Comparison of ENCODE assay signal across 10 cellular contexts in genomic region chr21:43609501-43610340, GRCh38. TPM values are rescaled to one million over a fixed set of nuclear protein-coding genes. Genes with fewer than 3 reads are reported as not detected.
DNase-seq lines count a peak whose midpoint lies in the region; ATAC-seq and TF ChIP-seq lines count a peak whose summit lies in the region.
"Had no signal": no experiment of that assay in that cellular context is flagged by ENCODE, and none has a peak within 500 bp of the region (broad histone marks: within the 10 kb centered on the region; RNA-seq: fewer than 3 reads in every experiment).

No MANE protein-coding gene starts in this region.

- peaks cover 12% of the 10 kb centered on the region for H3K4me1 Mint-ChIP-seq in CD14-positive monocyte

- intact Hi-C loops in HCT116 (cut with micrococcal nuclease) = no loop called here
- intact Hi-C loops in prostate gland (cut with DNase I) = no loop called here
- intact Hi-C loops in vagina (cut with DNase I) = no loop called here
- intact Hi-C loops in CD14-positive monocyte (cut with micrococcal nuclease) = no loop called here

- POLR2A ChIA-PET in HCT116 (lab: Charles Lee) = no interaction called here

- no peaks in the 10 kb centered on the region for H3K9me2 ChIP-seq in HCT116 (ENCODE audit: insufficient read depth)

- TF ChIP-seq POLR2A in HCT116 (IDR thresholded peaks at IDR 0.05; ENCODE audit: borderline replicate concordance, extremely low read depth, insufficient read depth, insufficient read length) (no peak), prostate gland (IDR thresholded peaks at IDR 0.05) (no peak), vagina (IDR thresholded peaks at IDR 0.05) (no peak)

- RAD21 ChIA-PET in HCT116 (lab: Charles Lee; ENCODE audit: low non-redundant PET in 1 of 2, low total read pairs in 2 of 2, uncharacterized antibody in 2 of 2, unreplicated experiment in 2 of 2) = no interaction called here

- no peak overlapping the region for H3K27ac ChIP-seq in HCT116 (ENCODE audit: low read depth, low read length)
- peak overlapping the region; percentile 50 to 51 for H3K27ac ChIP-seq in prostate gland
- H3K27ac ChIP-seq in vagina = no peak overlapping the region
- H3K27ac ChIP-seq: HL-60 had no signal

- 32% methylated on average over 8 of the region's 8 CpGs for WGBS in prostate gland

- no peak for TF ChIP-seq RAD21 in HCT116 (IDR thresholded peaks at IDR 0.05; ENCODE audit: low read depth)

- H3K9me3 ChIP-seq in HCT116 (ENCODE audit: control insufficient read depth in 1 of 2, insufficient read depth in 1 of 2, low read depth in 1 of 2, low read length in 2 of 2) (no peaks in the 10 kb centered on the region), prostate gland (no peaks in the 10 kb centered on the region), vagina (no peaks in the 10 kb centered on the region)

- H3K36me3 ChIP-seq in HCT116 (ENCODE audit: control insufficient read depth in 1 of 2, insufficient read depth in 2 of 2, low read length in 2 of 2) (no peaks in the 10 kb centered on the region), prostate gland (no peaks in the 10 kb centered on the region), vagina (no peaks in the 10 kb centered on the region)

- no peak overlapping the region for H3K4me2 ChIP-seq in HCT116 (ENCODE audit: low read length)

- no peaks in the 10 kb centered on the region for H3K36me3 Mint-ChIP-seq in CD14-positive monocyte

- H3K27me3 Mint-ChIP-seq in CD14-positive monocyte (ENCODE audit: low read depth in 3 of 3) = peaks cover 0 to 11% (median 2%) of the 10 kb centered on the region in 3 donors
- H3K27me3 Mint-ChIP-seq: stimulated activated naive B cell treated with anti-CD40 and anti-IgM and Interleukin-4, amounts not matched to agents 10 μg/mL and 1 μg/mL and 100 μg/mL, for 72 hours had no signal

- H3K4me3 Mint-ChIP-seq in CD14-positive monocyte = no peak overlapping the region
- H3K4me3 Mint-ChIP-seq: stimulated activated naive B cell treated with anti-CD40 and anti-IgM and Interleukin-4, amounts not matched to agents 10 μg/mL and 1 μg/mL and 100 μg/mL, for 72 hours had no signal

- no peaks in the 10 kb centered on the region for H3K27me3 ChIP-seq in HCT116 (ENCODE audit: insufficient read depth, low read length)
- H3K27me3 ChIP-seq in prostate gland (replicated peaks; ENCODE audit: insufficient read depth) = no peaks in the 10 kb centered on the region
- no peaks in the 10 kb centered on the region for H3K27me3 ChIP-seq in vagina

- H3K27ac Mint-ChIP-seq in CD14-positive monocyte = no peak overlapping the region
- H3K27ac Mint-ChIP-seq: stimulated activated naive B cell treated with anti-CD40 and anti-IgM and Interleukin-4, amounts not matched to agents 10 μg/mL and 1 μg/mL and 100 μg/mL, for 72 hours had no signal

- no peak overlapping the region for H3K9ac ChIP-seq in HCT116 (ENCODE audit: low read length)

- H4K20me1 ChIP-seq in HCT116 (ENCODE audit: insufficient read depth) = no peaks in the 10 kb centered on the region

- no TSS peak for BruUV-seq in HCT116 (replicated peaks; lab: Mats Ljungman, UMichigan)

- no peak overlapping the region for H3K4me3 ChIP-seq in HCT116 (replicated peaks in 1 of 2; ENCODE audit: low read depth in 1 of 2, low read length in 2 of 2)
- H3K4me3 ChIP-seq in prostate gland = no peak overlapping the region
- no peak overlapping the region for H3K4me3 ChIP-seq in vagina

- H3K4me1 ChIP-seq in HCT116 (ENCODE audit: control insufficient read depth in 1 of 2, insufficient read depth in 2 of 2, low read length in 2 of 2) (peaks cover 13 to 24% of the 10 kb centered on the region in 2 experiments; a peak in 3 of 4 replicates), prostate gland (replicated peaks) (no peaks in the 10 kb centered on the region), vagina (peaks cover 10% of the 10 kb centered on the region)

- ATAC-seq in HCT116 (no peak), GM18517 (IDR thresholded peaks at IDR 0.05; ENCODE audit: unreplicated experiment) (no peak)

- DNase-seq in HCT116 (ENCODE audit: low read depth, low spot score) (no peak), NCI-H446 (lab: John Stamatoyannopoulos, UW) (peak; percentile 97), dermis microvascular lymphatic vessel endothelial cell (ENCODE audit: low read depth in 2 of 2) (peak; percentile 55 to 94), prostate gland (ENCODE audit: low spot score) (peak; percentile 87), vagina (ENCODE audit: extremely low spot score in 2 of 2) (no peak), retina (no peak), CD14-positive monocyte (ENCODE audit: low spot score) (no peak)
- DNase-seq: stimulated activated naive B cell treated with anti-CD40 and anti-IgM and Interleukin-4, amounts not matched to agents 10 μg/mL and 1 μg/mL and 100 μg/mL, for 72 hours had no signal

- peaks cover 0 to 2% (median 0%) of the 10 kb centered on the region in 7 donors for H3K9me3 Mint-ChIP-seq in CD14-positive monocyte
- H3K9me3 Mint-ChIP-seq: stimulated activated naive B cell treated with anti-CD40 and anti-IgM and Interleukin-4, amounts not matched to agents 10 μg/mL and 1 μg/mL and 100 μg/mL, for 72 hours had no signal

- no peaks in the 10 kb centered on the region for H3K79me2 ChIP-seq in HCT116 (ENCODE audit: insufficient read depth, low read length)

- H2AFZ ChIP-seq in HCT116 (ENCODE audit: low read depth, low read length, poor library complexity, severe bottlenecking) = no peak overlapping the region

- CTCF ChIA-PET in HCT116 (lab: Charles Lee) = interaction anchor here (1.3 kb wide), 1 partner anchor 9 kb away, joined by 3 read pairs; no protein-coding TSS in a partner anchor

- TF ChIP-seq CTCF in HCT116 (IDR thresholded peaks at IDR 0.05 in 2 of 3, conservative IDR thresholded peaks at IDR 0.05 in 1 of 3; ENCODE audit: borderline replicate concordance in 1 of 3, insufficient read depth in 1 of 3, low read depth in 2 of 3, low read length in 2 of 3) (no peak), prostate gland (IDR thresholded peaks at IDR 0.05) (no peak), vagina (IDR thresholded peaks at IDR 0.05) (no peak), CD14-positive monocyte (IDR thresholded peaks at IDR 0.05) (no peak)

TF ChIP-seq in HCT116, 20 proteins besides CTCF, POLR2A, EP300 and RAD21:
- TF ChIP-seq EZH2phosphoT487 (IDR thresholded peaks at IDR 0.05; ENCODE audit: borderline replicate concordance) (no peak), TCF7L2 (IDR thresholded peaks at IDR 0.05; ENCODE audit: borderline replicate concordance, extremely low read depth, insufficient read depth, insufficient read length) (peak; percentile 12)

RNA-seq across cellular contexts. Expression of gene HSF2BP, which starts 49.6 kb away (rescaled TPM):
- total RNA-seq in HCT116 (2021; ENCODE audit: unreplicated experiment) (0.59 TPM), dermis microvascular lymphatic vessel endothelial cell (0.26 and 0.38 TPM in 2 replicates), prostate gland (1 to 10 TPM; 3.2 to 7.0 TPM), vagina (2.7 TPM)
- 0.47 and 0.56 TPM in 2 replicates for polyA plus RNA-seq in HCT116 (2012)
- polyA plus RNA-seq in CD14-positive monocyte = under 1 TPM in 1 of 2 donors, not detected in 1; 0.20 TPM

RNA-seq across cellular contexts. Expression of gene RRP1B, which starts 49.6 kb away (rescaled TPM):
- 55.9 TPM for total RNA-seq in HCT116 (2021; ENCODE audit: unreplicated experiment)
- 17.9 and 21.4 TPM in 2 replicates for polyA plus RNA-seq in HCT116 (2012)
- total RNA-seq in dermis microvascular lymphatic vessel endothelial cell = 22.1 and 25.2 TPM in 2 replicates
- 10 to 100 TPM; 22.7 to 38.3 TPM for total RNA-seq in prostate gland
- 18.9 TPM for total RNA-seq in vagina
- polyA plus RNA-seq in CD14-positive monocyte = 1 to 10 TPM; 4.5 to 6.1 TPM

Comparison
In these comparisons a context has a peak if more than half of its experiments do, and no peak if none do; other contexts are left out.
1. DNase-seq: peak in NCI-H446 (2 of 2), dermis microvascular lymphatic vessel endothelial cell (2 of 2) and prostate gland (single experiment); none in HCT116 (single experiment), vagina (0 of 2), retina (single experiment) and CD14-positive monocyte (single experiment).
2. H3K27ac ChIP-seq: peak in prostate gland (2 of 2); none in HCT116 (single experiment) and vagina (single experiment).